1 cellular context compared by ENCODE assay signal in genomic region chr14:105331575-105332351, GRCh38.
TF ChIP-seq lines count a peak whose summit lies in the region.

No MANE protein-coding gene starts in this region.

TF ChIP-seq in H1, 55 proteins besides CTCF, POLR2A, EP300 and RAD21:
- TF ChIP-seq SRF (IDR thresholded peaks at IDR 0.05; ENCODE audit: low read depth, low read length) (no peak), KDM1A (IDR thresholded peaks at IDR 0.05; ENCODE audit: borderline replicate concordance, low read length) (0 out of 2 replicates have a peak, but pooled peaks have one; percentile 10)
TF ChIP-seq in H1: peak in this region for 1.
